Comparison of ENCODE assay signal across 1 cellular context in the genomic region with DNA sequence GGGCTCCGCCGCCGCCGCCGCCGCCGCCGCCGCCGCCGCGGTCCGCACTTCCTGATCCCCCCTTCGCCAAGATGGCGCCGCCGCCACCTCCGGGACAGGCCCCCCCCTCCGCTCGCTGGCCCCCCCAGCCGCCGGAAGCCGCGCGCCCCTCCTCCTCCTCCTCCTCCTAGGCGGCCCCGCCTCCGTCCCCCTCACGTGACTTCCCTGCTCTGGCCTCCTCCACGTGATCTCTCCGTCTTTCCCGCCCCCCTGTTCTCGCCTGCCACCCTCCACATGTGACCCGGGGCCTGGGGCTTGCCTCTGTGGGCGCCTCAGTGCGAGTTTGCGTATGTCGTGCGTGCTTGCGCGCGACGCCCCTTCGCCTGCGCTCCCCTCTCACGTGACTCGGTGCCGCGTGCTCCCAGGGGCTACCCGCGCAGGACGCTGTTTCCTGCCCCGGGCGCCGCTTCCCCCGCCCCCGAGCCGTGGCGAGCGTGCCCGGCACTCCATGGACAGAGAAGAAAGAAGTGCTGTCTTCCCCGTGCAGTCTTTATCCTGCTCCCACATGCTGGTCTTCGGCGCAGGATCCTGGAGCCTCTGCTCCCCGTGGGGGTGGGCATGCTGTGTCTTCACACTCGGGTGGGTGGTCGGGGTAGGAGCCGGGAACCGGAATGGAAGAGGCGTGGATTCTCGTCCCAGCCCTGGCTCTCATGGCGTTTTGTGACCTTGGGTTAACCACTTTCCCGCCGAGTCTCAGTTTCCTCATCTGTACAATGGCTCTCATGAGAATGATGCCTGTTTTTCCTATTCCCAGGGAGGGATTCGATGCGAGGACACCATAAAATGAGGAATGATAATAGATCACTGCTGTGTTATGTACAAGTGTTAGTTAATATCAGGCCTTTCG.
TF ChIP-seq lines count a peak whose summit lies in the region.

TSS of gene UBE2Q1 (minus strand) at position 53 of the 886 bp plus-strand sequence. CDS start 109 bp downstream, outside the sequence.

TF ChIP-seq in HepG2, 621 proteins besides CTCF, POLR2A, EP300 and RAD21 (continued from another document and continues in another):
- TF ChIP-seq ZNF576 (CRISPR knock-in tag; IDR thresholded peaks at IDR 0.05), result peak; percentile 61; the same call in 1 of the 2 replicates
- TF ChIP-seq HOXA9 (CRISPR knock-in tag; IDR thresholded peaks at IDR 0.05; ENCODE audit: borderline replicate concordance), result peak; percentile 99
- peak; percentile 91 for TF ChIP-seq ZNF367 (CRISPR knock-in tag; IDR thresholded peaks at IDR 0.05; ENCODE audit: borderline replicate concordance)
- TF ChIP-seq KDM5A (IDR thresholded peaks at IDR 0.05; ENCODE audit: borderline replicate concordance, low read length), result peak; percentile 51; the same call in 1 of the 2 replicates
- TF ChIP-seq ZNF557 (CRISPR knock-in tag; IDR thresholded peaks at IDR 0.05), result peak; percentile 97
- TF ChIP-seq ZNF281 (CRISPR knock-in tag; IDR thresholded peaks at IDR 0.05; ENCODE audit: borderline replicate concordance), result peak; percentile 69; the same call in 1 of the 2 replicates
- peak; percentile 99 for TF ChIP-seq ZNF782 (CRISPR knock-in tag; IDR thresholded peaks at IDR 0.05; ENCODE audit: borderline replicate concordance)
- peak; percentile 89 for TF ChIP-seq PITX1 (CRISPR knock-in tag; IDR thresholded peaks at IDR 0.05)
- TF ChIP-seq PRMT3 (CRISPR knock-in tag; IDR thresholded peaks at IDR 0.05; ENCODE audit: borderline replicate concordance, low read depth), result peak; percentile 99
- TF ChIP-seq KAT7 (CRISPR knock-in tag; IDR thresholded peaks at IDR 0.05; ENCODE audit: borderline replicate concordance), result no peak
- TF ChIP-seq ZNF446 (CRISPR knock-in tag; IDR thresholded peaks at IDR 0.05), result peak; percentile 98
- TF ChIP-seq THAP7 (CRISPR knock-in tag; IDR thresholded peaks at IDR 0.05), result peak; percentile 95; the same call in 1 of the 2 replicates
- TF ChIP-seq ZNF619 (CRISPR knock-in tag; IDR thresholded peaks at IDR 0.05), result peak; percentile 99
- TF ChIP-seq SMARCE1 (IDR thresholded peaks at IDR 0.05; ENCODE audit: borderline replicate concordance), result no peak
- no peak for TF ChIP-seq SNRNP70 (IDR thresholded peaks at IDR 0.05; ENCODE audit: low read depth, low read length)
- peak; percentile 99 for TF ChIP-seq ZNF816 (CRISPR knock-in tag; IDR thresholded peaks at IDR 0.05; ENCODE audit: borderline replicate concordance)
- TF ChIP-seq ARID3A (IDR thresholded peaks at IDR 0.05; ENCODE audit: low read depth, low read length), result no peak
- 0 out of 2 replicates have a peak, but pooled peaks have one; percentile 72 for TF ChIP-seq SNAPC4 (CRISPR knock-in tag; IDR thresholded peaks at IDR 0.05)
- TF ChIP-seq ZNF143 (CRISPR knock-in tag; IDR thresholded peaks at IDR 0.05), result peak; percentile 86
- peak; percentile 83; the same call in 1 of the 2 replicates for TF ChIP-seq REXO4 (CRISPR knock-in tag; IDR thresholded peaks at IDR 0.05; ENCODE audit: borderline replicate concordance)
- TF ChIP-seq ZBTB8A (CRISPR knock-in tag; IDR thresholded peaks at IDR 0.05; ENCODE audit: borderline replicate concordance, low read depth), result peak; percentile 51; the same call in 1 of the 2 replicates
- TF ChIP-seq KDM6A (CRISPR knock-in tag; IDR thresholded peaks at IDR 0.05; ENCODE audit: low read depth), result no peak
- TF ChIP-seq BORCS8-MEF2B (CRISPR knock-in tag; IDR thresholded peaks at IDR 0.05), result peak; percentile 98
- peak; percentile 98 for TF ChIP-seq ZSCAN31 (CRISPR knock-in tag; IDR thresholded peaks at IDR 0.05; ENCODE audit: low read depth)
- TF ChIP-seq, protein P1, sequence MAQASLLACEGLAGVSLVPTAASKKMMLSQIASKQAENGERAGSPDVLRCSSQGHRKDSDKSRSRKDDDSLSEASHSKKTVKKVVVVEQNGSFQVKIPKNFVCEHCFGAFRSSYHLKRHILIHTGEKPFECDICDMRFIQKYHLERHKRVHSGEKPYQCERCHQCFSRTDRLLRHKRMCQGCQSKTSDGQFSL (CRISPR knock-in tag; IDR thresholded peaks at IDR 0.05), result no peak
- TF ChIP-seq ZBTB49 (CRISPR knock-in tag; IDR thresholded peaks at IDR 0.05; ENCODE audit: borderline replicate concordance), result peak; percentile 88
- TF ChIP-seq HOXD1 (CRISPR knock-in tag; IDR thresholded peaks at IDR 0.05), result peak; percentile 89
- TF ChIP-seq RNF2 (conservative IDR thresholded peaks at IDR 0.05; ENCODE audit: low read depth), result peak; percentile 100
- TF ChIP-seq ATF7-NPFF (CRISPR knock-in tag; IDR thresholded peaks at IDR 0.05; ENCODE audit: low read depth), result peak; percentile 99
- TF ChIP-seq SRSF9 (IDR thresholded peaks at IDR 0.05; ENCODE audit: borderline replicate concordance, insufficient read depth, low read depth, low read length, poor library complexity, severe bottlenecking), result no peak
- TF ChIP-seq CEBPG (CRISPR knock-in tag; IDR thresholded peaks at IDR 0.05), result peak; percentile 51
- TF ChIP-seq CREM (IDR thresholded peaks at IDR 0.05), result peak; percentile 71
- TF ChIP-seq CREM (CRISPR knock-in tag; IDR thresholded peaks at IDR 0.05), result no peak
- no peak for TF ChIP-seq ELK4 (CRISPR knock-in tag; IDR thresholded peaks at IDR 0.05; ENCODE audit: borderline replicate concordance)
- TF ChIP-seq, protein P2, sequence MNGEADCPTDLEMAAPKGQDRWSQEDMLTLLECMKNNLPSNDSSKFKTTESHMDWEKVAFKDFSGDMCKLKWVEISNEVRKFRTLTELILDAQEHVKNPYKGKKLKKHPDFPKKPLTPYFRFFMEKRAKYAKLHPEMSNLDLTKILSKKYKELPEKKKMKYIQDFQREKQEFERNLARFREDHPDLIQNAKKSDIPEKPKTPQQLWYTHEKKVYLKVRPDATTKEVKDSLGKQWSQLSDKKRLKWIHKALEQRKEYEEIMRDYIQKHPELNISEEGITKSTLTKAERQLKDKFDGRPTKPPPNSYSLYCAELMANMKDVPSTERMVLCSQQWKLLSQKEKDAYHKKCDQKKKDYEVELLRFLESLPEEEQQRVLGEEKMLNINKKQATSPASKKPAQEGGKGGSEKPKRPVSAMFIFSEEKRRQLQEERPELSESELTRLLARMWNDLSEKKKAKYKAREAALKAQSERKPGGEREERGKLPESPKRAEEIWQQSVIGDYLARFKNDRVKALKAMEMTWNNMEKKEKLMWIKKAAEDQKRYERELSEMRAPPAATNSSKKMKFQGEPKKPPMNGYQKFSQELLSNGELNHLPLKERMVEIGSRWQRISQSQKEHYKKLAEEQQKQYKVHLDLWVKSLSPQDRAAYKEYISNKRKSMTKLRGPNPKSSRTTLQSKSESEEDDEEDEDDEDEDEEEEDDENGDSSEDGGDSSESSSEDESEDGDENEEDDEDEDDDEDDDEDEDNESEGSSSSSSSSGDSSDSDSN (CRISPR knock-in tag; IDR thresholded peaks at IDR 0.05), result peak; percentile 84
- TF ChIP-seq ZNF605 (CRISPR knock-in tag; IDR thresholded peaks at IDR 0.05), result peak; percentile 100
